ENCODE assay signal across 9 cellular contexts in the genomic region with DNA sequence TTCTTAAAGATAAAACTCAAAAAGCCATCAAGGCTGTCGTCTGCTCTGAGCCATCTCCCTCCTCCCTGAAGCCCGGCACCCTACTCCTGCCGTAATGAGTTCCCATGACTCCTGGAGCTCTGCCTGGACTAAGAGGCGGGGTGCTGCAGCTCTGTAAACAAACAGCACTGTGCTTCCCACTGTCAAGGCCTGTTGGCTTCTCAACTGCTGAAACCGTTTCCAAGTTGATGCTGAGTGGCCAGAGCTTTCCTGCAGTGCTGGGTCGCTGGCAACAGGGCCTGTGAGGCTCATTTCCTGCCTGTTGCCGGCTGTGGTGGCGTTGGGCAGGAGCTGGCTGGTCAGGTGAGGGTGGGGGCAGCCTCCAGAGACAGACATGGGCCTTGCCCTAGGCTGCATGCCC.
DNase-seq lines count a peak whose midpoint lies in the region; ATAC-seq, FAIRE-seq and TF ChIP-seq lines count a peak whose summit lies in the region.
"Had no signal": no experiment of that assay in that cellular context is flagged by ENCODE, and none has a peak within 500 bp of the region (broad histone marks: within the 10 kb centered on the region; RNA-seq: fewer than 3 reads in every experiment).

No MANE protein-coding gene starts in this region.

- no peak overlapping the region for H3K4me3 ChIP-seq in AG10803 (ENCODE audit: low read length)
- no peak overlapping the region for H3K4me3 ChIP-seq in duodenal mucosa (ENCODE audit: low read depth in 1 of 2, low read length in 2 of 2)
- peak overlapping the region in 1 of 2 donors; percentile 30 for H3K4me3 ChIP-seq in muscle layer of duodenum (ENCODE audit: low read depth in 1 of 2, low read length in 2 of 2)
- H3K4me3 ChIP-seq: GM12878 had no signal

- H3K9me3 ChIP-seq in duodenal mucosa (ENCODE audit: control insufficient read depth in 1 of 2, low read length in 2 of 2) (no peaks in the 10 kb centered on the region), muscle layer of duodenum (ENCODE audit: control insufficient read depth in 1 of 2, low read length in 2 of 2) (no peaks in the 10 kb centered on the region)

- H3K27me3 Mint-ChIP-seq in effector memory CD8-positive, alpha-beta T cell, result no peaks in the 10 kb centered on the region

- no peak overlapping the region for H3K9ac ChIP-seq in duodenal mucosa (ENCODE audit: low read depth in 1 of 2, low read length in 2 of 2)

- H3K36me3 ChIP-seq in duodenal mucosa (ENCODE audit: control insufficient read depth in 1 of 2, insufficient read depth in 2 of 2, low read length in 2 of 2) (peaks cover 22 to 45% of the 10 kb centered on the region in 2 donors), muscle layer of duodenum (ENCODE audit: control insufficient read depth in 1 of 2, insufficient read depth in 2 of 2, low read length in 2 of 2) (peaks cover 7 to 23% of the 10 kb centered on the region in 2 donors)

- H3K27me3 ChIP-seq in duodenal mucosa (ENCODE audit: control insufficient read depth in 1 of 2, insufficient read depth in 2 of 2, low read length in 2 of 2) (no peaks in the 10 kb centered on the region), muscle layer of duodenum (ENCODE audit: low read depth, low read length) (no peaks in the 10 kb centered on the region)

- peaks cover 29 to 34% of the 10 kb centered on the region in 2 donors for H3K4me1 Mint-ChIP-seq in effector memory CD8-positive, alpha-beta T cell (ENCODE audit: low read depth in 2 of 2)

- DNase-seq in AG10803 (ENCODE audit: low read depth) (peak; percentile 90), NCI-H2107 treated with DMSO at 0.1 percent for 48 hours (lab: John Stamatoyannopoulos, UW; ENCODE audit: unreplicated experiment) (peak; percentile 84), D721Med (ENCODE audit: insufficient read length, low spot score) (no peak)
- DNase-seq in activated effector memory CD4-positive, alpha-beta T cell treated with anti-CD3 and anti-CD28 coated beads, Interleukin-2, amount 50 U/mL, for 16 hours, result no peak
- no peak for DNase-seq in effector memory CD8-positive, alpha-beta T cell

- H3K4me1 ChIP-seq in duodenal mucosa (ENCODE audit: control insufficient read depth in 1 of 2, insufficient read depth in 2 of 2, low read length in 2 of 2), result peaks cover 30 to 40% of the 10 kb centered on the region in 2 donors
- H3K4me1 ChIP-seq in muscle layer of duodenum (ENCODE audit: control insufficient read depth in 1 of 2, insufficient read depth in 2 of 2, low read length in 2 of 2), result peaks cover 30 to 59% of the 10 kb centered on the region in 2 donors

- no peaks in the 10 kb centered on the region for H3K9me3 Mint-ChIP-seq in effector memory CD8-positive, alpha-beta T cell

- no peak for FAIRE-seq in D721Med (lab: Jason Lieb, UNC)
- FAIRE-seq: GM12878 had no signal

- H3K27ac ChIP-seq in duodenal mucosa (ENCODE audit: low read depth, low read length) (peak overlapping the region; percentile 70), muscle layer of duodenum (ENCODE audit: low read length) (peak overlapping the region; percentile 58)

- peak overlapping the region in 1 of 2 donors; percentile 52 for H3K4me3 Mint-ChIP-seq in effector memory CD8-positive, alpha-beta T cell

- ATAC-seq in effector memory CD8-positive, alpha-beta T cell (replicated peaks), result no peak
- ATAC-seq in SK-N-SH treated with all-trans-retinoic acid at 6 μM for 48 hours, result no peak
- ATAC-seq: GM12878 had no signal

- peak overlapping the region in 1 of 2 donors; percentile 91 for H3K27ac Mint-ChIP-seq in effector memory CD8-positive, alpha-beta T cell

- TF ChIP-seq CTCF in AG10803 (conservative IDR thresholded peaks at IDR 0.05; ENCODE audit: low read length) (no peak), D721Med (IDR thresholded peaks at IDR 0.05; ENCODE audit: insufficient read depth, missing control alignments) (no peak)

- peaks cover 95% of the 10 kb centered on the region for H3K36me3 Mint-ChIP-seq in effector memory CD8-positive, alpha-beta T cell (ENCODE audit: insufficient read depth)

TF ChIP-seq in SK-N-SH treated with all-trans-retinoic acid at 6 μM for 48 hours, 23 proteins besides CTCF, POLR2A, EP300 and RAD21:
- TF ChIP-seq ESRRG (CRISPR knock-in tag; IDR thresholded peaks at IDR 0.05), result no peak

Comparison
In these comparisons a context has a peak if more than half of its experiments do, and no peak if none do; other contexts are left out.
1. DNase-seq: peak in AG10803 (single experiment) and NCI-H2107 treated with DMSO at 0.1 percent for 48 hours (single experiment); none in D721Med (single experiment), activated effector memory CD4-positive, alpha-beta T cell treated with anti-CD3 and anti-CD28 coated beads, Interleukin-2, amount 50 U/mL, for 16 hours (single experiment) and effector memory CD8-positive, alpha-beta T cell (0 of 3).